In genomic region chr12:48681738-48682532, GRCh38 we compare ENCODE assay signal across 1 cellular context.
TF ChIP-seq lines count a peak whose summit lies in the region.

A gene with protein sequence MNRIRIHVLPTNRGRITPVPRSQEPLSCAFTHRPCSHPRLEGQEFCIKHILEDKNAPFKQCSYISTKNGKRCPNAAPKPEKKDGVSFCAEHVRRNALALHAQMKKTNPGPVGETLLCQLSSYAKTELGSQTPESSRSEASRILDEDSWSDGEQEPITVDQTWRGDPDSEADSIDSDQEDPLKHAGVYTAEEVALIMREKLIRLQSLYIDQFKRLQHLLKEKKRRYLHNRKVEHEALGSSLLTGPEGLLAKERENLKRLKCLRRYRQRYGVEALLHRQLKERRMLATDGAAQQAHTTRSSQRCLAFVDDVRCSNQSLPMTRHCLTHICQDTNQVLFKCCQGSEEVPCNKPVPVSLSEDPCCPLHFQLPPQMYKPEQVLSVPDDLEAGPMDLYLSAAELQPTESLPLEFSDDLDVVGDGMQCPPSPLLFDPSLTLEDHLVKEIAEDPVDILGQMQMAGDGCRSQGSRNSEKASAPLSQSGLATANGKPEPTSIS (minus strand): TSS chr12:48682238. CDS start chr12:48681632, 606 bp downstream.

TF ChIP-seq in HepG2, 621 proteins besides CTCF, POLR2A, EP300 and RAD21 (continued from another document and continues in another):
- TF ChIP-seq ZNF350 (CRISPR knock-in tag; IDR thresholded peaks at IDR 0.05; ENCODE audit: borderline replicate concordance, low read depth) (peak; percentile 87), FOXK1 (CRISPR knock-in tag; IDR thresholded peaks at IDR 0.05; ENCODE audit: borderline replicate concordance, low read depth) (0 out of 2 replicates have a peak, but pooled peaks have one; percentile 54), ZNF713 (CRISPR knock-in tag; IDR thresholded peaks at IDR 0.05) (peak; percentile 82; the same call in 1 of the 2 replicates), ZNF446 (CRISPR knock-in tag; IDR thresholded peaks at IDR 0.05) (no peak), ZNF317 (CRISPR knock-in tag; IDR thresholded peaks at IDR 0.05) (no peak; the same call in 1 of the 2 replicates), GTF2F1 (IDR thresholded peaks at IDR 0.05; ENCODE audit: low read length) (no peak), MXI1 (IDR thresholded peaks at IDR 0.05; ENCODE audit: borderline replicate concordance, low read depth, low read length) (peak; percentile 62; the same call in 1 of the 3 replicates), HINFP (CRISPR knock-in tag; IDR thresholded peaks at IDR 0.05; ENCODE audit: low read depth) (peak; percentile 80), SMC3 (IDR thresholded peaks at IDR 0.05; ENCODE audit: low read length) (no peak), TEF (CRISPR knock-in tag; IDR thresholded peaks at IDR 0.05) (no peak), ZNF296 (CRISPR knock-in tag; conservative IDR thresholded peaks at IDR 0.05) (no peak), STAG1 (CRISPR knock-in tag; IDR thresholded peaks at IDR 0.05) (no peak), ZNF562 (CRISPR knock-in tag; IDR thresholded peaks at IDR 0.05; ENCODE audit: borderline replicate concordance) (no peak), ZFP36L1 (CRISPR knock-in tag; IDR thresholded peaks at IDR 0.05) (no peak), GPN1 (CRISPR knock-in tag; IDR thresholded peaks at IDR 0.05; ENCODE audit: borderline replicate concordance) (no peak), SIN3B (IDR thresholded peaks at IDR 0.05; ENCODE audit: low read length) (no peak), CHCHD3 (CRISPR knock-in tag; IDR thresholded peaks at IDR 0.05) (no peak), ZNF772 (CRISPR knock-in tag; IDR thresholded peaks at IDR 0.05) (no peak), ZNF251 (CRISPR knock-in tag; IDR thresholded peaks at IDR 0.05) (no peak), ZNF34 (CRISPR knock-in tag; IDR thresholded peaks at IDR 0.05; ENCODE audit: borderline replicate concordance) (0 out of 2 replicates have a peak, but pooled peaks have one; percentile 84), SP140L (CRISPR knock-in tag; IDR thresholded peaks at IDR 0.05; ENCODE audit: borderline replicate concordance) (0 out of 2 replicates have a peak, but pooled peaks have one; percentile 68), ZNF816 (CRISPR knock-in tag; IDR thresholded peaks at IDR 0.05; ENCODE audit: borderline replicate concordance) (peak; percentile 94; the same call in 1 of the 2 replicates), TFDP2 (CRISPR knock-in tag; IDR thresholded peaks at IDR 0.05) (peak; percentile 87), ATM (IDR thresholded peaks at IDR 0.05; ENCODE audit: borderline replicate concordance) (no peak), BRD4 (CRISPR knock-in tag; IDR thresholded peaks at IDR 0.05) (peak; percentile 71; the same call in 1 of the 2 replicates), HNF1B (CRISPR knock-in tag; IDR thresholded peaks at IDR 0.05) (peak; percentile 90), PATZ1 (CRISPR knock-in tag; IDR thresholded peaks at IDR 0.05) (no peak; the same call in 1 of the 2 replicates), ZNF607 (CRISPR knock-in tag; IDR thresholded peaks at IDR 0.05; ENCODE audit: borderline replicate concordance) (peak; percentile 92), CBFB (CRISPR knock-in tag; IDR thresholded peaks at IDR 0.05) (peak; percentile 49), ZNF740 (CRISPR knock-in tag; IDR thresholded peaks at IDR 0.05) (no peak), ZNF891 (CRISPR knock-in tag; IDR thresholded peaks at IDR 0.05) (peak; percentile 79), ZSCAN22 (CRISPR knock-in tag; IDR thresholded peaks at IDR 0.05) (no peak; the same call in 1 of the 2 replicates), JUND (CRISPR knock-in tag; IDR thresholded peaks at IDR 0.05) (no peak), ZNF280D (CRISPR knock-in tag; IDR thresholded peaks at IDR 0.05) (peak; percentile 98), ZBTB20 (CRISPR knock-in tag; IDR thresholded peaks at IDR 0.05; ENCODE audit: borderline replicate concordance, low read depth) (peak; percentile 57; the same call in 1 of the 2 replicates), PHF20 (CRISPR knock-in tag; IDR thresholded peaks at IDR 0.05) (peak; percentile 76)
- TF ChIP-seq, protein P1, sequence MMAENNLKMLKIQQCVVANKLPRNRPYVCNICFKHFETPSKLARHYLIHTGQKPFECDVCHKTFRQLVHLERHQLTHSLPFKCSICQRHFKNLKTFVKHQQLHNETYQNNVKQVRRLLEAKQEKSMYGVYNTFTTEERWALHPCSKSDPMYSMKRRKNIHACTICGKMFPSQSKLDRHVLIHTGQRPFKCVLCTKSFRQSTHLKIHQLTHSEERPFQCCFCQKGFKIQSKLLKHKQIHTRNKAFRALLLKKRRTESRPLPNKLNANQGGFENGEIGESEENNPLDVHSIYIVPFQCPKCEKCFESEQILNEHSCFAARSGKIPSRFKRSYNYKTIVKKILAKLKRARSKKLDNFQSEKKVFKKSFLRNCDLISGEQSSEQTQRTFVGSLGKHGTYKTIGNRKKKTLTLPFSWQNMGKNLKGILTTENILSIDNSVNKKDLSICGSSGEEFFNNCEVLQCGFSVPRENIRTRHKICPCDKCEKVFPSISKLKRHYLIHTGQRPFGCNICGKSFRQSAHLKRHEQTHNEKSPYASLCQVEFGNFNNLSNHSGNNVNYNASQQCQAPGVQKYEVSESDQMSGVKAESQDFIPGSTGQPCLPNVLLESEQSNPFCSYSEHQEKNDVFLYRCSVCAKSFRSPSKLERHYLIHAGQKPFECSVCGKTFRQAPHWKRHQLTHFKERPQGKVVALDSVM (CRISPR knock-in tag; IDR thresholded peaks at IDR 0.05), result peak; percentile 70; the same call in 1 of the 2 replicates
- TF ChIP-seq, protein P2, sequence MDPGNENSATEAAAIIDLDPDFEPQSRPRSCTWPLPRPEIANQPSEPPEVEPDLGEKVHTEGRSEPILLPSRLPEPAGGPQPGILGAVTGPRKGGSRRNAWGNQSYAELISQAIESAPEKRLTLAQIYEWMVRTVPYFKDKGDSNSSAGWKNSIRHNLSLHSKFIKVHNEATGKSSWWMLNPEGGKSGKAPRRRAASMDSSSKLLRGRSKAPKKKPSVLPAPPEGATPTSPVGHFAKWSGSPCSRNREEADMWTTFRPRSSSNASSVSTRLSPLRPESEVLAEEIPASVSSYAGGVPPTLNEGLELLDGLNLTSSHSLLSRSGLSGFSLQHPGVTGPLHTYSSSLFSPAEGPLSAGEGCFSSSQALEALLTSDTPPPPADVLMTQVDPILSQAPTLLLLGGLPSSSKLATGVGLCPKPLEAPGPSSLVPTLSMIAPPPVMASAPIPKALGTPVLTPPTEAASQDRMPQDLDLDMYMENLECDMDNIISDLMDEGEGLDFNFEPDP (CRISPR knock-in tag; conservative IDR thresholded peaks at IDR 0.05), result 0 out of 2 replicates have a peak, but pooled peaks have one; percentile 84
- TF ChIP-seq, protein P3, sequence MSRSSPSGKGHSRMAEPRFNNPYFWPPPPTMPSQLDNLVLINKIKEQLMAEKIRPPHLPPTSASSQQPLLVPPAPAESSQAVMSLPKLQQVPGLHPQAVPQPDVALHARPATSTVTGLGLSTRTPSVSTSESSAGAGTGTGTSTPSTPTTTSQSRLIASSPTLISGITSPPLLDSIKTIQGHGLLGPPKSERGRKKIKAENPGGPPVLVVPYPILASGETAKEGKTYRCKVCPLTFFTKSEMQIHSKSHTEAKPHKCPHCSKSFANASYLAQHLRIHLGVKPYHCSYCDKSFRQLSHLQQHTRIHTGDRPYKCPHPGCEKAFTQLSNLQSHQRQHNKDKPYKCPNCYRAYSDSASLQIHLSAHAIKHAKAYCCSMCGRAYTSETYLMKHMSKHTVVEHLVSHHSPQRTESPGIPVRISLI (CRISPR knock-in tag; IDR thresholded peaks at IDR 0.05; ENCODE audit: borderline replicate concordance), result peak; percentile 38; the same call in 1 of the 2 replicates
- TF ChIP-seq, protein P4, sequence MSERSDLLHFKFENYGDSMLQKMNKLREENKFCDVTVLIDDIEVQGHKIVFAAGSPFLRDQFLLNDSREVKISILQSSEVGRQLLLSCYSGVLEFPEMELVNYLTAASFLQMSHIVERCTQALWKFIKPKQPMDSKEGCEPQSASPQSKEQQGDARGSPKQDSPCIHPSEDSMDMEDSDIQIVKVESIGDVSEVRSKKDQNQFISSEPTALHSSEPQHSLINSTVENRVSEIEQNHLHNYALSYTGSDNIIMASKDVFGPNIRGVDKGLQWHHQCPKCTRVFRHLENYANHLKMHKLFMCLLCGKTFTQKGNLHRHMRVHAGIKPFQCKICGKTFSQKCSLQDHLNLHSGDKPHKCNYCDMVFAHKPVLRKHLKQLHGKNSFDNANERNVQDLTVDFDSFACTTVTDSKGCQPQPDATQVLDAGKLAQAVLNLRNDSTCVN (CRISPR knock-in tag; IDR thresholded peaks at IDR 0.05; ENCODE audit: borderline replicate concordance), result 0 out of 2 replicates have a peak, but pooled peaks have one; percentile 21
